1 cellular context compared by ENCODE assay signal in genomic region chr6:41734666-41735426, GRCh38.
TF ChIP-seq lines count a peak whose summit lies in the region.

No MANE protein-coding gene starts in this region.

TF ChIP-seq in HepG2, 621 proteins besides CTCF, POLR2A, EP300 and RAD21 (continued from another document and continues in another):
- TF ChIP-seq HMGXB3 (CRISPR knock-in tag; IDR thresholded peaks at IDR 0.05; ENCODE audit: borderline replicate concordance) (0 out of 2 replicates have a peak, but pooled peaks have one; percentile 34), PAX8 (CRISPR knock-in tag; IDR thresholded peaks at IDR 0.05; ENCODE audit: borderline replicate concordance) (0 out of 2 replicates have a peak, but pooled peaks have one; percentile 53), ZNF746 (CRISPR knock-in tag; IDR thresholded peaks at IDR 0.05) (peak; percentile 43; the same call in 1 of the 2 replicates), ZNF484 (CRISPR knock-in tag; IDR thresholded peaks at IDR 0.05; ENCODE audit: borderline replicate concordance, low read depth) (no peak), ZFAT (CRISPR knock-in tag; conservative IDR thresholded peaks at IDR 0.05) (no peak), ZBTB3 (CRISPR knock-in tag; IDR thresholded peaks at IDR 0.05; ENCODE audit: borderline replicate concordance, low read depth) (no peak), SMARCE1 (IDR thresholded peaks at IDR 0.05; ENCODE audit: borderline replicate concordance) (no peak), ZNF543 (CRISPR knock-in tag; IDR thresholded peaks at IDR 0.05) (no peak), RELA (CRISPR knock-in tag; IDR thresholded peaks at IDR 0.05) (no peak), MAZ (IDR thresholded peaks at IDR 0.05; ENCODE audit: borderline replicate concordance, low read depth, low read length) (peak; percentile 44; the same call in 1 of the 2 replicates), MAZ (CRISPR knock-in tag; IDR thresholded peaks at IDR 0.05; ENCODE audit: low read depth) (peak; percentile 9), ARNTL (CRISPR knock-in tag; IDR thresholded peaks at IDR 0.05) (0 out of 2 replicates have a peak, but pooled peaks have one; percentile 20), IRF2 (CRISPR knock-in tag; IDR thresholded peaks at IDR 0.05) (no peak), RAD51 (IDR thresholded peaks at IDR 0.05; ENCODE audit: borderline replicate concordance) (no peak), CHD4 (IDR thresholded peaks at IDR 0.05; ENCODE audit: borderline replicate concordance, low read length) (no peak), IRF9 (CRISPR knock-in tag; IDR thresholded peaks at IDR 0.05; ENCODE audit: borderline replicate concordance) (no peak), ZNF30 (CRISPR knock-in tag; IDR thresholded peaks at IDR 0.05) (no peak), SETDB1 (CRISPR knock-in tag; IDR thresholded peaks at IDR 0.05; ENCODE audit: borderline replicate concordance) (no peak), GLI4 (CRISPR knock-in tag; IDR thresholded peaks at IDR 0.05; ENCODE audit: borderline replicate concordance) (no peak), ARNT2 (CRISPR knock-in tag; IDR thresholded peaks at IDR 0.05; ENCODE audit: low read depth) (0 out of 2 replicates have a peak, but pooled peaks have one; percentile 11), SMARCC2 (IDR thresholded peaks at IDR 0.05) (no peak), CEBPG (CRISPR knock-in tag; IDR thresholded peaks at IDR 0.05) (no peak), REXO4 (CRISPR knock-in tag; IDR thresholded peaks at IDR 0.05; ENCODE audit: borderline replicate concordance) (no peak), SMYD3 (CRISPR knock-in tag; IDR thresholded peaks at IDR 0.05) (no peak), GPBP1L1 (CRISPR knock-in tag; IDR thresholded peaks at IDR 0.05) (no peak), MXD4 (CRISPR knock-in tag; IDR thresholded peaks at IDR 0.05) (no peak; the same call in 1 of the 2 replicates), ZNF558 (CRISPR knock-in tag; IDR thresholded peaks at IDR 0.05; ENCODE audit: borderline replicate concordance) (no peak), CENPX (CRISPR knock-in tag; IDR thresholded peaks at IDR 0.05) (no peak), PRPF4 (IDR thresholded peaks at IDR 0.05; ENCODE audit: low read depth, low read length, poor library complexity, severe bottlenecking) (no peak), ADNP (CRISPR knock-in tag; IDR thresholded peaks at IDR 0.05) (no peak), HMG20B (CRISPR knock-in tag; conservative IDR thresholded peaks at IDR 0.05) (no peak), TCF7 (IDR thresholded peaks at IDR 0.05; ENCODE audit: low read depth) (peak; percentile 54), KLF9 (CRISPR knock-in tag; IDR thresholded peaks at IDR 0.05; ENCODE audit: low read depth) (no peak), POGZ (CRISPR knock-in tag; IDR thresholded peaks at IDR 0.05) (0 out of 2 replicates have a peak, but pooled peaks have one; percentile 11), MLLT10 (CRISPR knock-in tag; IDR thresholded peaks at IDR 0.05) (no peak), ZNF557 (CRISPR knock-in tag; IDR thresholded peaks at IDR 0.05) (no peak), CCAR2 (optimal IDR thresholded peaks at IDR 0.05; ENCODE audit: low read depth, low read length) (no peak), ZNF296 (CRISPR knock-in tag; conservative IDR thresholded peaks at IDR 0.05) (no peak), NFYC (CRISPR knock-in tag; IDR thresholded peaks at IDR 0.05) (no peak), ZFYVE20 (CRISPR knock-in tag; IDR thresholded peaks at IDR 0.05; ENCODE audit: borderline replicate concordance, low read depth) (no peak), HNF4A (CRISPR knock-in tag; IDR thresholded peaks at IDR 0.05) (0 out of 2 replicates have a peak, but pooled peaks have one; percentile 4)
- TF ChIP-seq, protein P1, sequence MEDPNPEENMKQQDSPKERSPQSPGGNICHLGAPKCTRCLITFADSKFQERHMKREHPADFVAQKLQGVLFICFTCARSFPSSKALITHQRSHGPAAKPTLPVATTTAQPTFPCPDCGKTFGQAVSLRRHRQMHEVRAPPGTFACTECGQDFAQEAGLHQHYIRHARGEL (CRISPR knock-in tag; IDR thresholded peaks at IDR 0.05) = no peak
- TF ChIP-seq, protein P2, sequence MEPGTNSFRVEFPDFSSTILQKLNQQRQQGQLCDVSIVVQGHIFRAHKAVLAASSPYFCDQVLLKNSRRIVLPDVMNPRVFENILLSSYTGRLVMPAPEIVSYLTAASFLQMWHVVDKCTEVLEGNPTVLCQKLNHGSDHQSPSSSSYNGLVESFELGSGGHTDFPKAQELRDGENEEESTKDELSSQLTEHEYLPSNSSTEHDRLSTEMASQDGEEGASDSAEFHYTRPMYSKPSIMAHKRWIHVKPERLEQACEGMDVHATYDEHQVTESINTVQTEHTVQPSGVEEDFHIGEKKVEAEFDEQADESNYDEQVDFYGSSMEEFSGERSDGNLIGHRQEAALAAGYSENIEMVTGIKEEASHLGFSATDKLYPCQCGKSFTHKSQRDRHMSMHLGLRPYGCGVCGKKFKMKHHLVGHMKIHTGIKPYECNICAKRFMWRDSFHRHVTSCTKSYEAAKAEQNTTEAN (CRISPR knock-in tag; conservative IDR thresholded peaks at IDR 0.05) = no peak
- TF ChIP-seq, protein P3, sequence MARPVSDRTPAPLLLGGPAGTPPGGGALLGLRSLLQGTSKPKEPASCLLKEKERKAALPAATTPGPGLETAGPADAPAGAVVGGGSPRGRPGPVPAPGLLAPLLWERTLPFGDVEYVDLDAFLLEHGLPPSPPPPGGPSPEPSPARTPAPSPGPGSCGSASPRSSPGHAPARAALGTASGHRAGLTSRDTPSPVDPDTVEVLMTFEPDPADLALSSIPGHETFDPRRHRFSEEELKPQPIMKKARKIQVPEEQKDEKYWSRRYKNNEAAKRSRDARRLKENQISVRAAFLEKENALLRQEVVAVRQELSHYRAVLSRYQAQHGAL (CRISPR knock-in tag; IDR thresholded peaks at IDR 0.05; ENCODE audit: not compliant biosample characterization) = no peak
- TF ChIP-seq, protein P4, sequence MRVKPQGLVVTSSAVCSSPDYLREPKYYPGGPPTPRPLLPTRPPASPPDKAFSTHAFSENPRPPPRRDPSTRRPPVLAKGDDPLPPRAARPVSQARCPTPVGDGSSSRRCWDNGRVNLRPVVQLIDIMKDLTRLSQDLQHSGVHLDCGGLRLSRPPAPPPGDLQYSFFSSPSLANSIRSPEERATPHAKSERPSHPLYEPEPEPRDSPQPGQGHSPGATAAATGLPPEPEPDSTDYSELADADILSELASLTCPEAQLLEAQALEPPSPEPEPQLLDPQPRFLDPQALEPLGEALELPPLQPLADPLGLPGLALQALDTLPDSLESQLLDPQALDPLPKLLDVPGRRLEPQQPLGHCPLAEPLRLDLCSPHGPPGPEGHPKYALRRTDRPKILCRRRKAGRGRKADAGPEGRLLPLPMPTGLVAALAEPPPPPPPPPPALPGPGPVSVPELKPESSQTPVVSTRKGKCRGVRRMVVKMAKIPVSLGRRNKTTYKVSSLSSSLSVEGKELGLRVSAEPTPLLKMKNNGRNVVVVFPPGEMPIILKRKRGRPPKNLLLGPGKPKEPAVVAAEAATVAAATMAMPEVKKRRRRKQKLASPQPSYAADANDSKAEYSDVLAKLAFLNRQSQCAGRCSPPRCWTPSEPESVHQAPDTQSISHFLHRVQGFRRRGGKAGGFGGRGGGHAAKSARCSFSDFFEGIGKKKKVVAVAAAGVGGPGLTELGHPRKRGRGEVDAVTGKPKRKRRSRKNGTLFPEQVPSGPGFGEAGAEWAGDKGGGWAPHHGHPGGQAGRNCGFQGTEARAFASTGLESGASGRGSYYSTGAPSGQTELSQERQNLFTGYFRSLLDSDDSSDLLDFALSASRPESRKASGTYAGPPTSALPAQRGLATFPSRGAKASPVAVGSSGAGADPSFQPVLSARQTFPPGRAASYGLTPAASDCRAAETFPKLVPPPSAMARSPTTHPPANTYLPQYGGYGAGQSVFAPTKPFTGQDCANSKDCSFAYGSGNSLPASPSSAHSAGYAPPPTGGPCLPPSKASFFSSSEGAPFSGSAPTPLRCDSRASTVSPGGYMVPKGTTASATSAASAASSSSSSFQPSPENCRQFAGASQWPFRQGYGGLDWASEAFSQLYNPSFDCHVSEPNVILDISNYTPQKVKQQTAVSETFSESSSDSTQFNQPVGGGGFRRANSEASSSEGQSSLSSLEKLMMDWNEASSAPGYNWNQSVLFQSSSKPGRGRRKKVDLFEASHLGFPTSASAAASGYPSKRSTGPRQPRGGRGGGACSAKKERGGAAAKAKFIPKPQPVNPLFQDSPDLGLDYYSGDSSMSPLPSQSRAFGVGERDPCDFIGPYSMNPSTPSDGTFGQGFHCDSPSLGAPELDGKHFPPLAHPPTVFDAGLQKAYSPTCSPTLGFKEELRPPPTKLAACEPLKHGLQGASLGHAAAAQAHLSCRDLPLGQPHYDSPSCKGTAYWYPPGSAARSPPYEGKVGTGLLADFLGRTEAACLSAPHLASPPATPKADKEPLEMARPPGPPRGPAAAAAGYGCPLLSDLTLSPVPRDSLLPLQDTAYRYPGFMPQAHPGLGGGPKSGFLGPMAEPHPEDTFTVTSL (CRISPR knock-in tag; IDR thresholded peaks at IDR 0.05; ENCODE audit: borderline replicate concordance) = no peak
- TF ChIP-seq, protein P5, sequence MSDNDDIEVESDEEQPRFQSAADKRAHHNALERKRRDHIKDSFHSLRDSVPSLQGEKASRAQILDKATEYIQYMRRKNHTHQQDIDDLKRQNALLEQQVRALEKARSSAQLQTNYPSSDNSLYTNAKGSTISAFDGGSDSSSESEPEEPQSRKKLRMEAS (IDR thresholded peaks at IDR 0.05) = peak; percentile 56
- TF ChIP-seq, protein P6, sequence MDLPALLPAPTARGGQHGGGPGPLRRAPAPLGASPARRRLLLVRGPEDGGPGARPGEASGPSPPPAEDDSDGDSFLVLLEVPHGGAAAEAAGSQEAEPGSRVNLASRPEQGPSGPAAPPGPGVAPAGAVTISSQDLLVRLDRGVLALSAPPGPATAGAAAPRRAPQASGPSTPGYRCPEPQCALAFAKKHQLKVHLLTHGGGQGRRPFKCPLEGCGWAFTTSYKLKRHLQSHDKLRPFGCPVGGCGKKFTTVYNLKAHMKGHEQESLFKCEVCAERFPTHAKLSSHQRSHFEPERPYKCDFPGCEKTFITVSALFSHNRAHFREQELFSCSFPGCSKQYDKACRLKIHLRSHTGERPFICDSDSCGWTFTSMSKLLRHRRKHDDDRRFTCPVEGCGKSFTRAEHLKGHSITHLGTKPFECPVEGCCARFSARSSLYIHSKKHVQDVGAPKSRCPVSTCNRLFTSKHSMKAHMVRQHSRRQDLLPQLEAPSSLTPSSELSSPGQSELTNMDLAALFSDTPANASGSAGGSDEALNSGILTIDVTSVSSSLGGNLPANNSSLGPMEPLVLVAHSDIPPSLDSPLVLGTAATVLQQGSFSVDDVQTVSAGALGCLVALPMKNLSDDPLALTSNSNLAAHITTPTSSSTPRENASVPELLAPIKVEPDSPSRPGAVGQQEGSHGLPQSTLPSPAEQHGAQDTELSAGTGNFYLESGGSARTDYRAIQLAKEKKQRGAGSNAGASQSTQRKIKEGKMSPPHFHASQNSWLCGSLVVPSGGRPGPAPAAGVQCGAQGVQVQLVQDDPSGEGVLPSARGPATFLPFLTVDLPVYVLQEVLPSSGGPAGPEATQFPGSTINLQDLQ (CRISPR knock-in tag; IDR thresholded peaks at IDR 0.05) = 0 out of 2 replicates have a peak, but pooled peaks have one; percentile 39
